8 cellular contexts compared by ENCODE assay signal in genomic region chr2:170361359-170361936, GRCh38.
DNase-seq lines count a peak whose midpoint lies in the region; ATAC-seq and TF ChIP-seq lines count a peak whose summit lies in the region.

No MANE protein-coding gene starts in this region.

- H3K36me3 ChIP-seq in BE2C: no peaks in the 10 kb centered on the region

- H3K4me1 ChIP-seq in BE2C: no peaks in the 10 kb centered on the region

- H3K36me3 Mint-ChIP-seq in mesothelial cell of epicardium: no peaks in the 10 kb centered on the region

- ATAC-seq in GM18909 (IDR thresholded peaks at IDR 0.05; ENCODE audit: poor library complexity, unreplicated experiment) (peak; percentile 72), GM21528 (IDR thresholded peaks at IDR 0.05; ENCODE audit: low FRiP score, unreplicated experiment) (no peak)
- ATAC-seq in stimulated activated naive CD8-positive, alpha-beta T cell treated with anti-CD3 and anti-CD28 coated beads, Interleukin-15, amount 100 ng/mL, for 72 hours: peak; percentile 81

- H3K27me3 Mint-ChIP-seq in mesothelial cell of epicardium (ENCODE audit: low read depth): peaks cover 52% of the 10 kb centered on the region
- peaks cover 20% of the 10 kb centered on the region for H3K27me3 Mint-ChIP-seq in stimulated activated naive CD8-positive, alpha-beta T cell treated with anti-CD3 and anti-CD28 coated beads, Interleukin-15, amount 100 ng/mL, for 72 hours

- H3K9me3 Mint-ChIP-seq in mesothelial cell of epicardium: no peaks in the 10 kb centered on the region
- no peaks in the 10 kb centered on the region for H3K9me3 Mint-ChIP-seq in stimulated activated naive CD8-positive, alpha-beta T cell treated with anti-CD3 and anti-CD28 coated beads, Interleukin-15, amount 100 ng/mL, for 72 hours

- H3K4me3 Mint-ChIP-seq in mesothelial cell of epicardium: no peak overlapping the region
- H3K4me3 Mint-ChIP-seq in stimulated activated naive CD8-positive, alpha-beta T cell treated with anti-CD3 and anti-CD28 coated beads, Interleukin-15, amount 100 ng/mL, for 72 hours: peak overlapping the region in 1 of 2 donors; percentile 6

- no peaks in the 10 kb centered on the region for H3K4me1 Mint-ChIP-seq in mesothelial cell of epicardium
- H3K4me1 Mint-ChIP-seq in stimulated activated naive CD8-positive, alpha-beta T cell treated with anti-CD3 and anti-CD28 coated beads, Interleukin-15, amount 100 ng/mL, for 72 hours: peaks cover 23% of the 10 kb centered on the region

- no peak overlapping the region for H3K4me3 ChIP-seq in BE2C (ENCODE audit: low read depth, low read length)

- TF ChIP-seq CTCF in BE2C (IDR thresholded peaks at IDR 0.05; ENCODE audit: low read depth, low read length) (peak; percentile 65), mesothelial cell of epicardium (IDR thresholded peaks at IDR 0.05; ENCODE audit: unreplicated experiment) (peak; percentile 55)

- H3K27ac Mint-ChIP-seq in mesothelial cell of epicardium: no peak overlapping the region
- no peak overlapping the region for H3K27ac Mint-ChIP-seq in stimulated activated naive CD8-positive, alpha-beta T cell treated with anti-CD3 and anti-CD28 coated beads, Interleukin-15, amount 100 ng/mL, for 72 hours

- no peaks in the 10 kb centered on the region for H3K9me3 ChIP-seq in BE2C

- DNase-seq in BE2C: peak; percentile 28
- peak; percentile 53 for DNase-seq in NCI-H1105 treated with DMSO at 0.1 percent for 48 hours (lab: John Stamatoyannopoulos, UW)
- DNase-seq in activated CD4-positive, CD25-positive, alpha-beta regulatory T cell treated with anti-CD3 and anti-CD28 coated beads, Interleukin-2, amount 50 U/mL, for 72 hours: peak; percentile 32
- DNase-seq in effector CD4-positive, alpha-beta T cell: peak; percentile 41
- DNase-seq in mesothelial cell of epicardium (ENCODE audit: low spot score in 2 of 2, unreplicated experiment in 2 of 2): no peak
- DNase-seq in stimulated activated naive CD8-positive, alpha-beta T cell treated with anti-CD3 and anti-CD28 coated beads, Interleukin-15, amount 100 ng/mL, for 72 hours: peak; percentile 45 to 59

- H3K27me3 ChIP-seq in BE2C: no peaks in the 10 kb centered on the region

Comparison
In these comparisons a context has a peak if more than half of its experiments do, and no peak if none do; other contexts are left out.
1. DNase-seq: peak in BE2C (single experiment), NCI-H1105 treated with DMSO at 0.1 percent for 48 hours (single experiment), activated CD4-positive, CD25-positive, alpha-beta regulatory T cell treated with anti-CD3 and anti-CD28 coated beads, Interleukin-2, amount 50 U/mL, for 72 hours (single experiment), effector CD4-positive, alpha-beta T cell (single experiment) and stimulated activated naive CD8-positive, alpha-beta T cell treated with anti-CD3 and anti-CD28 coated beads, Interleukin-15, amount 100 ng/mL, for 72 hours (2 of 2); none in mesothelial cell of epicardium (0 of 2).